14 cellular contexts compared by ENCODE assay signal in genomic region chr7:32047801-32048200, GRCh38. TPM values are rescaled to one million over a fixed set of nuclear protein-coding genes. Genes with fewer than 3 reads are reported as not detected.
"Had no signal": no experiment of that assay in that cellular context is flagged by ENCODE, and none has a peak within 500 bp of the region (broad histone marks: within the 10 kb centered on the region; RNA-seq: fewer than 3 reads in every experiment).

No MANE protein-coding gene starts in this region.

- H3K27ac ChIP-seq: esophagus squamous epithelium, foreskin keratinocyte, right atrium auricular region, suprapubic skin, thyroid gland had no signal

- H3K4me2 ChIP-seq: smooth muscle cell had no signal

- H3K9me3 ChIP-seq: esophagus squamous epithelium, right atrium auricular region, suprapubic skin, thyroid gland had no signal

- ATAC-seq: foreskin keratinocyte; naive thymus-derived CD4-positive, alpha-beta T cell; stimulated activated effector memory CD8-positive, alpha-beta T cell treated with anti-CD3 and anti-CD28 coated beads, Interleukin-12 subunit alpha, Interleukin-12 subunit beta, amount 100 ng/mL, for 72 hours; stimulated activated naive CD8-positive, alpha-beta T cell treated with anti-CD3 and anti-CD28 coated beads, Interleukin-15, Interleukin-2, amounts not matched to agents 100 U/mL and 50 U/mL, for 24 hours had no signal

- H3K4me3 ChIP-seq: esophagus squamous epithelium, right atrium auricular region, smooth muscle cell, suprapubic skin, thyroid gland had no signal

- H3K27me3 ChIP-seq: esophagus squamous epithelium, foreskin keratinocyte, right atrium auricular region, suprapubic skin, thyroid gland had no signal

- H3K4me1 ChIP-seq: esophagus squamous epithelium, foreskin keratinocyte, suprapubic skin, thyroid gland had no signal

- H3K36me3 ChIP-seq: esophagus squamous epithelium, suprapubic skin, thyroid gland had no signal

- DNase-seq: esophagus squamous epithelium; foreskin keratinocyte; immature natural killer cell; naive thymus-derived CD4-positive, alpha-beta T cell; nephron progenitor cell; stimulated activated CD4-positive, alpha-beta T cell treated with anti-CD3 and anti-CD28 coated beads, Interleukin-2, amount 100 ng/mL, for 48 hours; stimulated activated CD8-positive, alpha-beta memory T cell treated with anti-CD3 and anti-CD28 coated beads, Interleukin-4, amount 100 ng/mL, for 48 hours; stimulated activated naive CD8-positive, alpha-beta T cell treated with anti-CD3 and anti-CD28 coated beads, Interleukin-15, Interleukin-2, amounts not matched to agents 100 U/mL and 50 U/mL, for 24 hours; thyroid gland had no signal

RNA-seq across cellular contexts. Expression of gene PDE1C, which starts 22.4 kb away (rescaled TPM):
- total RNA-seq: mononuclear cell had no signal
- polyA plus RNA-seq: naive thymus-derived CD4-positive, alpha-beta T cell had no signal
